9 cellular contexts compared by ENCODE assay signal in genomic region chr11:73875380-73875779, GRCh38. TPM values are rescaled to one million over a fixed set of nuclear protein-coding genes. Genes with fewer than 3 reads are reported as not detected.
A peak's percentile ranks its signal among the peaks of the same experiment; 100 is the strongest.
DNase-seq lines count a peak whose midpoint lies in the region; ATAC-seq and TF ChIP-seq lines count a peak whose summit lies in the region.
"Had no signal": no experiment of that assay in that cellular context is flagged by ENCODE, and none has a peak within 500 bp of the region (broad histone marks: within the 10 kb centered on the region; RNA-seq: fewer than 3 reads in every experiment).

No MANE protein-coding gene starts in this region.

- peak overlapping the region; percentile 99 for H3K9ac ChIP-seq in iPS-20b (ENCODE audit: low read depth, low read length)

- H3K27me3 ChIP-seq in heart left ventricle (no peaks in the 10 kb centered on the region), iPS-20b (ENCODE audit: insufficient read depth, low read length) (no peaks in the 10 kb centered on the region), thoracic aorta (replicated peaks; ENCODE audit: insufficient read depth) (no peaks in the 10 kb centered on the region)

- 89 to 93% (median 90%) methylated on average over 1 of the region's 1 CpG for WGBS in heart left ventricle, 4 donors

- H3K4me3 ChIP-seq in heart left ventricle (peak overlapping the region in 8 of 12 donors; percentile 80 to 100 (median 94)), iPS-20b (ENCODE audit: low read length) (peak overlapping the region; percentile 96), thoracic aorta (peak overlapping the region; percentile 75)

- no peak for TF ChIP-seq POLR2A in heart left ventricle (IDR thresholded peaks at IDR 0.05)

- peaks cover 7% of the 10 kb centered on the region for H3K4me1 Mint-ChIP-seq in activated T-helper 17 cell treated with anti-CD3 and anti-CD28 coated beads, Interleukin-2, amount 50 U/mL, for 72 hours

- TF ChIP-seq CTCF in heart left ventricle (IDR thresholded peaks at IDR 0.05): no peak
- no peak for TF ChIP-seq CTCF in thoracic aorta (IDR thresholded peaks at IDR 0.05)

- peaks cover 0 to 49% (median 34%) of the 10 kb centered on the region in 9 donors for H3K36me3 ChIP-seq in heart left ventricle
- peaks cover 50% of the 10 kb centered on the region for H3K36me3 ChIP-seq in iPS-20b (ENCODE audit: insufficient read depth, low read depth, low read length)
- peaks cover 16% of the 10 kb centered on the region for H3K36me3 ChIP-seq in thoracic aorta

- intact Hi-C loops in heart left ventricle (cut with DNase I): loop anchor here in 3 of 10 donors (5.0 to 10.0 kb wide), 2 partner anchors 88 to 91 kb away; partner anchors contain the start of gene MRPL48 (in 3 of the 3)
- intact Hi-C loops in Right ventricle myocardium superior (cut with DNase I): no loop called here

- peak overlapping the region; percentile 94 for H3K4me3 Mint-ChIP-seq in activated T-helper 17 cell treated with anti-CD3 and anti-CD28 coated beads, Interleukin-2, amount 50 U/mL, for 72 hours

- H3K9me3 ChIP-seq in heart left ventricle: no peaks in the 10 kb centered on the region
- H3K9me3 ChIP-seq in iPS-20b (ENCODE audit: insufficient read depth, low read depth, low read length): no peaks in the 10 kb centered on the region
- H3K9me3 ChIP-seq in thoracic aorta: no peaks in the 10 kb centered on the region

- H3K4me1 ChIP-seq in heart left ventricle: peaks cover 0 to 29% (median 19%) of the 10 kb centered on the region in 12 donors
- no peaks in the 10 kb centered on the region; the same call in 1 of the 2 replicates for H3K4me1 ChIP-seq in iPS-20b (ENCODE audit: insufficient read depth, low read length)
- H3K4me1 ChIP-seq in thoracic aorta (ENCODE audit: control insufficient read depth in 1 of 2, low read depth in 2 of 2): peaks cover 14 to 21% of the 10 kb centered on the region in 2 donors

- H3K27ac Mint-ChIP-seq in activated T-helper 17 cell treated with anti-CD3 and anti-CD28 coated beads, Interleukin-2, amount 50 U/mL, for 72 hours: peak overlapping the region; percentile 97

- no peaks in the 10 kb centered on the region for H3K27me3 Mint-ChIP-seq in activated T-helper 17 cell treated with anti-CD3 and anti-CD28 coated beads, Interleukin-2, amount 50 U/mL, for 72 hours

- peak overlapping the region in 3 of 12 donors; percentile 81 to 91 (median 83) for H3K27ac ChIP-seq in heart left ventricle
- H3K27ac ChIP-seq in iPS-20b (ENCODE audit: low read length): peak overlapping the region; percentile 73
- H3K27ac ChIP-seq in thoracic aorta: no peak overlapping the region

- ATAC-seq in heart left ventricle: no peak
- ATAC-seq in Right ventricle myocardium superior (ENCODE audit: poor library complexity): no peak
- ATAC-seq in activated T-helper 17 cell treated with anti-CD3 and anti-CD28 coated beads, Interleukin-2, amount 50 U/mL, for 72 hours (replicated peaks): no peak
- no peak for ATAC-seq in thoracic aorta (ENCODE audit: insufficient number of reproducible peaks, low FRiP score, low read depth)
- no peak for ATAC-seq in GM18511 (IDR thresholded peaks at IDR 0.05; ENCODE audit: unreplicated experiment)

- H3K36me3 Mint-ChIP-seq in activated T-helper 17 cell treated with anti-CD3 and anti-CD28 coated beads, Interleukin-2, amount 50 U/mL, for 72 hours (ENCODE audit: low read depth): peaks cover 68% of the 10 kb centered on the region

- DNase-seq in heart left ventricle: no peak
- no peak for DNase-seq in Right ventricle myocardium superior
- no peak for DNase-seq in thoracic aorta (ENCODE audit: low spot score)
- DNase-seq in NCI-H2227 (lab: John Stamatoyannopoulos, UW; ENCODE audit: unreplicated experiment): no peak
- no peak for DNase-seq in KG1 (lab: John Stamatoyannopoulos, UW)
- DNase-seq: stimulated activated CD4-positive, alpha-beta T cell treated with anti-CD3 and anti-CD28 coated beads, Interleukin-4, amount 100 ng/mL, for 4 hours had no signal

- no peaks in the 10 kb centered on the region for H3K9me3 Mint-ChIP-seq in activated T-helper 17 cell treated with anti-CD3 and anti-CD28 coated beads, Interleukin-2, amount 50 U/mL, for 72 hours

RNA-seq across cellular contexts. Expression of gene COA4, which starts 1.3 kb away (rescaled TPM):
- total RNA-seq in heart left ventricle (10 to 100 TPM; 46.0 to 83.4 (median 53.1) TPM), Right ventricle myocardium superior (46.5 TPM), thoracic aorta (10 to 100 TPM; 40.8 to 64.9 TPM)
- polyA plus RNA-seq in heart left ventricle: 100 to 1,000 TPM in 1 of 2 donors, 10 to 100 TPM in 1; 83.9 to 136 TPM
- total RNA-seq in activated T-helper 17 cell treated with anti-CD3 and anti-CD28 coated beads, Interleukin-2, amount 50 U/mL, for 72 hours: 100 to 1,000 TPM in 1 of 2 donors, 10 to 100 TPM in 1; 56.2 to 104 TPM

RNA-seq across cellular contexts. Expression of gene PAAF1, which starts 1.4 kb away (rescaled TPM):
- total RNA-seq in heart left ventricle (10 to 100 TPM in 5 of 9 donors, 1 to 10 TPM in 4; 3.9 to 18.4 (median 11.1) TPM), Right ventricle myocardium superior (11.3 TPM), thoracic aorta (1 to 10 TPM; 8.7 to 8.8 TPM)
- polyA plus RNA-seq in heart left ventricle: 10 to 100 TPM; 11.4 to 13.0 TPM
- 10 to 100 TPM; 32.0 to 40.6 TPM for total RNA-seq in activated T-helper 17 cell treated with anti-CD3 and anti-CD28 coated beads, Interleukin-2, amount 50 U/mL, for 72 hours
